Comparison of ENCODE assay signal across 22 cellular contexts in genomic region chr1:48066951-48067350, GRCh38.
DNase-seq lines count a peak whose midpoint lies in the region; ATAC-seq and TF ChIP-seq lines count a peak whose summit lies in the region.
"Had no signal": no experiment of that assay in that cellular context is flagged by ENCODE, and none has a peak within 500 bp of the region (broad histone marks: within the 10 kb centered on the region; RNA-seq: fewer than 3 reads in every experiment).

No MANE protein-coding gene starts in this region.

- POLR2A ChIA-PET in A673 (lab: Charles Lee; ENCODE audit: low non-redundant PET) = no interaction called here

- H3K27ac ChIP-seq in A673 (ENCODE audit: low read depth, low read length, poor library complexity, severe bottlenecking) (no peak overlapping the region), SJSA1 (no peak overlapping the region), ovary (no peak overlapping the region)
- H3K27ac ChIP-seq: A549 had no signal

- 58 to 62% (median 61%) methylated on average over 5 of the region's 5 CpGs for WGBS in ovary, 3 donors

- no peaks in the 10 kb centered on the region for H3K9me3 Mint-ChIP-seq in nephron progenitor cell

- H3K9me3 ChIP-seq in A673 (ENCODE audit: low read depth, low read length, poor library complexity, severe bottlenecking) (no peaks in the 10 kb centered on the region), SJSA1 (replicated peaks) (no peaks in the 10 kb centered on the region; the same call in 1 of the 2 replicates), ovary (no peaks in the 10 kb centered on the region)
- H3K9me3 ChIP-seq: A549, MG63 had no signal

- H3K36me3 ChIP-seq in A673 (ENCODE audit: insufficient read depth, low read length, poor library complexity, severe bottlenecking) = no peaks in the 10 kb centered on the region
- H3K36me3 ChIP-seq in SJSA1 = no peaks in the 10 kb centered on the region
- H3K36me3 ChIP-seq in kidney epithelial cell (ENCODE audit: control insufficient read depth, insufficient read depth, low read length) = no peaks in the 10 kb centered on the region
- no peaks in the 10 kb centered on the region for H3K36me3 ChIP-seq in ovary
- H3K36me3 ChIP-seq: MG63 had no signal

- peaks cover 6% of the 10 kb centered on the region for H3K36me3 Mint-ChIP-seq in nephron progenitor cell (ENCODE audit: low read depth)
- H3K36me3 Mint-ChIP-seq: CD4-positive, CD25-positive, alpha-beta regulatory T cell had no signal

- no peak for TF ChIP-seq EP300 in ovary (IDR thresholded peaks at IDR 0.05)

- DNase-seq in A673 (ENCODE audit: low spot score) = peak; percentile 37
- DNase-seq in SJSA1 (ENCODE audit: low read depth in 1 of 2, low spot score in 2 of 2) = peak; percentile 43 to 68
- DNase-seq in kidney epithelial cell (ENCODE audit: low read depth) = peak; percentile 87
- peak; percentile 36 for DNase-seq in nephron progenitor cell
- DNase-seq in ovary = no peak
- DNase-seq in NCI-H1436 treated with DMSO at 0.1 percent for 48 hours (lab: John Stamatoyannopoulos, UW) = no peak
- DNase-seq in NCI-H345 (lab: John Stamatoyannopoulos, UW) = no peak
- DNase-seq: CD4-positive, CD25-positive, alpha-beta regulatory T cell; DMS 273 treated with DMSO at 0.1 percent for 48 hours; DMS79 treated with DMSO at 0.1 percent for 48 hours; H7; MG63; NCI-H1092; NCI-H146; NCI-H2029; NCI-H2227 treated with DMSO at 0.1 percent for 48 hours; NCI-H510A treated with DMSO at 0.1 percent for 48 hours had no signal

- no peak for ATAC-seq in GM18861 (IDR thresholded peaks at IDR 0.05; ENCODE audit: unreplicated experiment)
- ATAC-seq: A549, HepG2, K562, Right ventricle myocardium inferior had no signal

- TF ChIP-seq CTCF in A673 (conservative IDR thresholded peaks at IDR 0.05; ENCODE audit: low read depth, low read length) (no peak), kidney epithelial cell (IDR thresholded peaks at IDR 0.05; ENCODE audit: insufficient read depth, low read length, poor library complexity, severe bottlenecking) (no peak), nephron progenitor cell (IDR thresholded peaks at IDR 0.05) (no peak), ovary (IDR thresholded peaks at IDR 0.05) (no peak)

- H3K4me3 ChIP-seq in A673 (ENCODE audit: low read depth, low read length, poor library complexity, severe bottlenecking) = no peak overlapping the region
- H3K4me3 ChIP-seq in SJSA1 = no peak overlapping the region
- no peak overlapping the region for H3K4me3 ChIP-seq in kidney epithelial cell (ENCODE audit: low read depth, low read length)
- no peak overlapping the region for H3K4me3 ChIP-seq in ovary
- H3K4me3 ChIP-seq: A549, K562, MG63 had no signal

- CTCF ChIA-PET in A673 (lab: Charles Lee) = interaction anchor here (0.6 kb wide), 1 partner anchor 1579 kb away, joined by 3 read pairs; no protein-coding TSS in a partner anchor

- no peak for TF ChIP-seq POLR2A in ovary (IDR thresholded peaks at IDR 0.05)

- intact Hi-C loops in A673 (cut with micrococcal nuclease; ENCODE audit: unreplicated experiment) = no loop called here
- intact Hi-C loops in ovary (cut with DNase I) = loop anchor here in 1 of 4 donors (10.0 kb wide), 1 partner anchor 332 kb away; no protein-coding TSS in a partner anchor

- H3K27me3 Mint-ChIP-seq in nephron progenitor cell (ENCODE audit: low read depth, poor library complexity) = peaks cover 18% of the 10 kb centered on the region
- H3K27me3 Mint-ChIP-seq: CD4-positive, CD25-positive, alpha-beta regulatory T cell had no signal

- peaks cover 28% of the 10 kb centered on the region for H3K4me1 Mint-ChIP-seq in nephron progenitor cell
- H3K4me1 Mint-ChIP-seq: CD4-positive, CD25-positive, alpha-beta regulatory T cell had no signal

- no TSS peak for BruUV-seq in A673 (replicated peaks; lab: Mats Ljungman, UMichigan)

- no peak overlapping the region for H3K4me3 Mint-ChIP-seq in nephron progenitor cell
- H3K4me3 Mint-ChIP-seq: CD4-positive, CD25-positive, alpha-beta regulatory T cell had no signal

- H3K27me3 ChIP-seq in A673 (replicated peaks; ENCODE audit: insufficient read depth, low read depth, low read length, poor library complexity) (peaks cover 5% of the 10 kb centered on the region), SJSA1 (replicated peaks) (no peaks in the 10 kb centered on the region), kidney epithelial cell (ENCODE audit: control insufficient read depth, insufficient read depth, low read length) (no peaks in the 10 kb centered on the region), ovary (no peaks in the 10 kb centered on the region)
- H3K27me3 ChIP-seq: MG63 had no signal

- no peaks in the 10 kb centered on the region for H3K4me1 ChIP-seq in A673 (ENCODE audit: insufficient read depth, low read length, poor library complexity, severe bottlenecking)
- H3K4me1 ChIP-seq in SJSA1 (replicated peaks) = peaks cover 27% of the 10 kb centered on the region
- no peaks in the 10 kb centered on the region for H3K4me1 ChIP-seq in ovary (ENCODE audit: insufficient read depth)
- H3K4me1 ChIP-seq: A549 had no signal

- H3K27ac Mint-ChIP-seq in nephron progenitor cell = no peak overlapping the region
- H3K27ac Mint-ChIP-seq: CD4-positive, CD25-positive, alpha-beta regulatory T cell had no signal

Comparison
In these comparisons a context has a peak if more than half of its experiments do, and no peak if none do; other contexts are left out.
1. DNase-seq: peak in A673 (single experiment), SJSA1 (2 of 2), kidney epithelial cell (single experiment) and nephron progenitor cell (single experiment); none in ovary (0 of 5), NCI-H1436 treated with DMSO at 0.1 percent for 48 hours (single experiment) and NCI-H345 (single experiment).